In the genomic region with DNA sequence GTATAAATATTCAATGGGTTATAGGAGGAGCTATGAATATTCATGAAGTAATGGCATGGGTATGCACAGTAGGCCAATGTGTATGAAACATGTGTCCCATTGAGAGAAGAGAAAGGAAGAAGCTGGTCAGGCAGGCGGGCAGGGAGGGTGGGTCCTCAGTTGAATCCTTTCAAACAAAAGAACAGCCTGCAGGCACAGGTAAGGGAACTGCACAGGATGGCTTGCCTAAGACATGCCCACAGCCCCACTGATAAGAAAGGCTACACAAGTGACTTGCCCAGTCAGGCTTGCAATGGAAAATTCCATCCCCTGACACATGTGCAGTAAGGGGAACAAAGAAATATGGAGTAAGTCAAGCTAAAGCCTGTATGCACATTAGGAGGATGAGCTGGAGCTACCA, we compare ENCODE assay signal across 31 cellular contexts.
"Had no signal": no experiment of that assay in that cellular context is flagged by ENCODE, and none has a peak within 500 bp of the region (broad histone marks: within the 10 kb centered on the region; RNA-seq: fewer than 3 reads in every experiment).

No MANE protein-coding gene starts in this region.

- H3K4me3 ChIP-seq: body of pancreas, esophagus muscularis mucosa, heart right ventricle, ovary, skin epidermis, testis, transverse colon, uterus had no signal

- H3K27ac ChIP-seq: body of pancreas, esophagus muscularis mucosa, heart right ventricle, ovary, skin epidermis, testis, transverse colon had no signal

- DNase-seq: activated B cell treated with CpG ODN at 0.5 μM for 24 hours; activated CD4-positive, alpha-beta T cell treated with anti-CD3 and anti-CD28 coated beads, Interleukin-2, amount 50 U/mL, for 1 hour; activated effector memory CD4-positive, alpha-beta T cell treated with Interleukin-2 at 50 U/mL for 16 hours; activated naive CD4-positive, alpha-beta T cell treated with Interleukin-2 at 50 U/mL for 16 hours; activated T-cell treated with anti-CD3 and anti-CD28 coated beads for 4 hours; activated T-cell treated with anti-CD3 and anti-CD28 coated beads, Interleukin-2, amount 50 U/mL, for 72 hours; aorta; cortex of kidney; foreskin melanocyte; heart right ventricle; left cardiac atrium; left ventricle myocardium superior; naive B cell; ovary; stimulated activated CD4-positive, alpha-beta T cell treated with anti-CD3 and anti-CD28 coated beads, Interleukin-12 subunit alpha, Interleukin-12 subunit beta, amount 100 ng/mL, for 4 hours; stimulated activated CD4-positive, alpha-beta T cell treated with anti-CD3 and anti-CD28 coated beads, Interleukin-4, amount 100 ng/mL, for 1 hour; stimulated activated naive CD8-positive, alpha-beta T cell treated with anti-CD3 and anti-CD28 coated beads, Interleukin-15, Interleukin-2, amounts not matched to agents 100 U/mL and 50 U/mL, for 24 hours; T-helper 9 cell; testis; transverse colon; uterus had no signal

- H3K27me3 Mint-ChIP-seq: activated B cell treated with CpG ODN at 0.5 μM for 24 hours; activated naive CD8-positive, alpha-beta T cell; naive B cell; progenitor cell of endocrine pancreas had no signal

- H3K9me3 Mint-ChIP-seq: activated B cell treated with CpG ODN at 0.5 μM for 24 hours had no signal

- FAIRE-seq: endothelial cell of umbilical vein, TTC549 had no signal

- H3K4me1 Mint-ChIP-seq: activated B cell treated with CpG ODN at 0.5 μM for 24 hours, naive B cell had no signal

- H3K4me1 ChIP-seq: body of pancreas had no signal

- H3K27me3 ChIP-seq: body of pancreas, esophagus muscularis mucosa, heart right ventricle, ovary, testis, transverse colon, uterus had no signal

- H3K4me3 Mint-ChIP-seq: activated B cell treated with CpG ODN at 0.5 μM for 24 hours; activated naive CD8-positive, alpha-beta T cell; activated T-cell treated with anti-CD3 and anti-CD28 coated beads, Interleukin-2, amount 50 U/mL, for 72 hours; mesothelial cell of epicardium; naive B cell; T-helper 1 cell treated with Interleukin-12 subunit alpha and Interleukin-12 subunit beta and Interleukin-4 antibody, amounts not matched to agents 30 μg/mL and 1 μg/mL, for 36 hours had no signal

- H3K9me3 ChIP-seq: body of pancreas, esophagus muscularis mucosa, ovary, testis, transverse colon, uterus had no signal

- ATAC-seq: activated T-cell treated with anti-CD3 and anti-CD28 coated beads, Interleukin-2, amount 50 U/mL, for 72 hours; body of pancreas; heart right ventricle; left cardiac atrium; left ventricle myocardium superior; sciatic nerve; stimulated activated naive CD8-positive, alpha-beta T cell treated with anti-CD3 and anti-CD28 coated beads, Interleukin-15, Interleukin-2, amounts not matched to agents 100 U/mL and 50 U/mL, for 24 hours had no signal

- H3K36me3 ChIP-seq: esophagus muscularis mucosa, heart right ventricle, ovary, transverse colon, uterus had no signal

- H3K27ac Mint-ChIP-seq: activated B cell treated with CpG ODN at 0.5 μM for 24 hours; activated naive CD8-positive, alpha-beta T cell; activated T-cell treated with anti-CD3 and anti-CD28 coated beads, Interleukin-2, amount 50 U/mL, for 72 hours; mesothelial cell of epicardium; progenitor cell of endocrine pancreas; T-helper 1 cell treated with Interleukin-12 subunit alpha and Interleukin-12 subunit beta and Interleukin-4 antibody, amounts not matched to agents 30 μg/mL and 1 μg/mL, for 36 hours had no signal
